1 cellular context compared by ENCODE assay signal in the genomic region with DNA sequence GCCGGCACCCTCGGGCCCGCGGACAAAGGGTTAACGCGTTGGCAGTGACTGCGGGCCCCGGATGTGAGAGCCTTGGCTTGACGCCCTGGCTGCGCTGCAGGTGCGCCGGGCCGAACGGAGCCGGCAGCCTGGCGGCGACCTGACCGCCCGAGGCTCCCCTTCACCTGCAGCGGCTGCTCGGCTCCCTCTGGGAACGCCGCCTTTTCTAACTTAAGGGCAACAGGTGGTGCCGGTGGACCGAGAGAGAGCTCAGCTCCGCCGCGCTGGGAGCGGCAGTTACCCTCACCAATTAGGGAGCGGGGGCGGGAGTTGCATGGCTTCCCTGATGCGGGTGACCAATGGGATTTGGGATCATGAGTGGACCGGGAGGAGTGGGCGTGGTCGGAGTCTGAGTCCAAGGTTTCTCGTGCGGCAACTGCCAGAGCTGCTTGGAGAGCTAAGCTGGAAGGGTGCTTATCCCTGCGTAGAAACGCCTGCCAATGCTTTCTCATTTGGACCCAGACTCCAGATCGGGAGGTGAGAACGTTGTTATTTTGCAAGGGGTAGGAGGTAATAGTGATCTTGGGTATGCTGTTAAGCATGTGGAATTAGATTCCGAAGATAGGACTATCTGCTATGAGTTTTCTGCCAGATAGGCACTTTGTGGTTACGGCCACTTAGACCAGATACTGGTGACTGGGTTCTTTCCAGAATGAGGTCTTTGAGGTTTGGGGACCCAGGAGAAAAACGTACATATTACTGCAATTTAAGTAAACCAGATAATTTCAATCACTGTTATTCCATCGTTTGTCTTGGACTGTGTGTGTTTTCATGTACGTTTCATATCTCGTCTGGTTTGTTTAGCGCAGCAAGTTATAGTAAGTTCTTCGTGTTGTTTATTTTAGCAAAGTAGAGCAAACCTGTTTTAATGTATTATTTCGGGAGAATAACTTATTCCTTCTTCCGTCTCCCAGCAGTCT.
TF ChIP-seq lines count a peak whose summit lies in the region.

TSS of gene ARL4A (plus strand) at position 421 of the 959 bp plus-strand sequence. CDS start 622 bp downstream, outside the sequence.

TF ChIP-seq in HepG2, 621 proteins besides CTCF, POLR2A, EP300 and RAD21 (continued from another document and continues in another):
- TF ChIP-seq ZFP1 (CRISPR knock-in tag; IDR thresholded peaks at IDR 0.05) (no peak), ZNF629 (CRISPR knock-in tag; conservative IDR thresholded peaks at IDR 0.05) (no peak; the same call in 1 of the 2 replicates), CEBPB (IDR thresholded peaks at IDR 0.05; ENCODE audit: borderline replicate concordance, low read depth, low read length) (no peak), RFXANK (CRISPR knock-in tag; IDR thresholded peaks at IDR 0.05) (0 out of 2 replicates have a peak, but pooled peaks have one; percentile 39), ZNF335 (CRISPR knock-in tag; IDR thresholded peaks at IDR 0.05) (peak; percentile 60; the same call in 1 of the 2 replicates), HDAC1 (CRISPR knock-in tag; IDR thresholded peaks at IDR 0.05) (no peak; the same call in 1 of the 2 replicates), CC2D1A (CRISPR knock-in tag; IDR thresholded peaks at IDR 0.05) (no peak), MAFG (CRISPR knock-in tag; IDR thresholded peaks at IDR 0.05) (0 out of 2 replicates have a peak, but pooled peaks have one; percentile 12), MBD4 (IDR thresholded peaks at IDR 0.05; ENCODE audit: borderline replicate concordance, low read length) (no peak), SP140L (CRISPR knock-in tag; IDR thresholded peaks at IDR 0.05; ENCODE audit: borderline replicate concordance) (no peak), IRX3 (CRISPR knock-in tag; IDR thresholded peaks at IDR 0.05; ENCODE audit: borderline replicate concordance, low read depth) (no peak), MED8 (CRISPR knock-in tag; IDR thresholded peaks at IDR 0.05; ENCODE audit: insufficient replicate concordance) (no peak), HES4 (CRISPR knock-in tag; IDR thresholded peaks at IDR 0.05; ENCODE audit: borderline replicate concordance) (peak; percentile 54; the same call in 1 of the 2 replicates), ARHGAP35 (CRISPR knock-in tag; IDR thresholded peaks at IDR 0.05; ENCODE audit: borderline replicate concordance) (no peak), NAIF1 (CRISPR knock-in tag; IDR thresholded peaks at IDR 0.05; ENCODE audit: borderline replicate concordance) (peak; percentile 80; the same call in 1 of the 2 replicates), HOXD1 (CRISPR knock-in tag; IDR thresholded peaks at IDR 0.05) (no peak), ZNF549 (CRISPR knock-in tag; IDR thresholded peaks at IDR 0.05) (no peak), SMAD9 (CRISPR knock-in tag; IDR thresholded peaks at IDR 0.05) (no peak; the same call in 1 of the 2 replicates), RXRB (CRISPR knock-in tag; IDR thresholded peaks at IDR 0.05; ENCODE audit: borderline replicate concordance) (0 out of 2 replicates have a peak, but pooled peaks have one; percentile 24), NFYC (CRISPR knock-in tag; IDR thresholded peaks at IDR 0.05) (peak; percentile 96), GABPB1 (CRISPR knock-in tag; IDR thresholded peaks at IDR 0.05) (peak; percentile 28), KLF12 (CRISPR knock-in tag; IDR thresholded peaks at IDR 0.05; ENCODE audit: borderline replicate concordance) (no peak), KDM5B (CRISPR knock-in tag; IDR thresholded peaks at IDR 0.05; ENCODE audit: borderline replicate concordance) (peak; percentile 63; the same call in 1 of the 2 replicates), TGIF2 (CRISPR knock-in tag; IDR thresholded peaks at IDR 0.05) (peak; percentile 45; the same call in 1 of the 2 replicates), ZNF546 (CRISPR knock-in tag; conservative IDR thresholded peaks at IDR 0.05) (0 out of 2 replicates have a peak, but pooled peaks have one; percentile 68), ZNF781 (CRISPR knock-in tag; IDR thresholded peaks at IDR 0.05; ENCODE audit: borderline replicate concordance, not compliant biosample characterization) (peak; percentile 13), GATA4 (IDR thresholded peaks at IDR 0.05; ENCODE audit: borderline replicate concordance, low read depth) (peak; percentile 51; the same call in 1 of the 2 replicates), REXO4 (CRISPR knock-in tag; IDR thresholded peaks at IDR 0.05; ENCODE audit: borderline replicate concordance) (no peak), NCOA2 (CRISPR knock-in tag; IDR thresholded peaks at IDR 0.05) (no peak), ZGPAT (CRISPR knock-in tag; IDR thresholded peaks at IDR 0.05) (peak; percentile 83; the same call in 1 of the 2 replicates), PRMT3 (CRISPR knock-in tag; IDR thresholded peaks at IDR 0.05; ENCODE audit: borderline replicate concordance, low read depth) (no peak), ZNF530 (CRISPR knock-in tag; IDR thresholded peaks at IDR 0.05; ENCODE audit: low read depth) (no peak), KDM2A (CRISPR knock-in tag; IDR thresholded peaks at IDR 0.05; ENCODE audit: borderline replicate concordance, low read depth) (peak; percentile 73; the same call in 1 of the 2 replicates), ZFP90 (CRISPR knock-in tag; IDR thresholded peaks at IDR 0.05; ENCODE audit: borderline replicate concordance) (0 out of 2 replicates have a peak, but pooled peaks have one; percentile 61), PAWR (CRISPR knock-in tag; IDR thresholded peaks at IDR 0.05; ENCODE audit: borderline replicate concordance) (no peak)
- TF ChIP-seq, protein P1, sequence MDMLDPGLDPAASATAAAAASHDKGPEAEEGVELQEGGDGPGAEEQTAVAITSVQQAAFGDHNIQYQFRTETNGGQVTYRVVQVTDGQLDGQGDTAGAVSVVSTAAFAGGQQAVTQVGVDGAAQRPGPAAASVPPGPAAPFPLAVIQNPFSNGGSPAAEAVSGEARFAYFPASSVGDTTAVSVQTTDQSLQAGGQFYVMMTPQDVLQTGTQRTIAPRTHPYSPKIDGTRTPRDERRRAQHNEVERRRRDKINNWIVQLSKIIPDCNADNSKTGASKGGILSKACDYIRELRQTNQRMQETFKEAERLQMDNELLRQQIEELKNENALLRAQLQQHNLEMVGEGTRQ (IDR thresholded peaks at IDR 0.05; ENCODE audit: low read depth, low read length), result no peak
- TF ChIP-seq, protein P1 (CRISPR knock-in tag; IDR thresholded peaks at IDR 0.05; ENCODE audit: borderline replicate concordance), result no peak
- TF ChIP-seq, protein P2, sequence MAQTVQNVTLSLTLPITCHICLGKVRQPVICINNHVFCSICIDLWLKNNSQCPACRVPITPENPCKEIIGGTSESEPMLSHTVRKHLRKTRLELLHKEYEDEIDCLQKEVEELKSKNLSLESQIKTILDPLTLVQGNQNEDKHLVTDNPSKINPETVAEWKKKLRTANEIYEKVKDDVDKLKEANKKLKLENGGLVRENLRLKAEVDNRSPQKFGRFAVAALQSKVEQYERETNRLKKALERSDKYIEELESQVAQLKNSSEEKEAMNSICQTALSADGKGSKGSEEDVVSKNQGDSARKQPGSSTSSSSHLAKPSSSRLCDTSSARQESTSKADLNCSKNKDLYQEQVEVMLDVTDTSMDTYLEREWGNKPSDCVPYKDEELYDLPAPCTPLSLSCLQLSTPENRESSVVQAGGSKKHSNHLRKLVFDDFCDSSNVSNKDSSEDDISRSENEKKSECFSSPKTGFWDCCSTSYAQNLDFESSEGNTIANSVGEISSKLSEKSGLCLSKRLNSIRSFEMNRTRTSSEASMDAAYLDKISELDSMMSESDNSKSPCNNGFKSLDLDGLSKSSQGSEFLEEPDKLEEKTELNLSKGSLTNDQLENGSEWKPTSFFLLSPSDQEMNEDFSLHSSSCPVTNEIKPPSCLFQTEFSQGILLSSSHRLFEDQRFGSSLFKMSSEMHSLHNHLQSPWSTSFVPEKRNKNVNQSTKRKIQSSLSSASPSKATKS (CRISPR knock-in tag; IDR thresholded peaks at IDR 0.05), result no peak
- TF ChIP-seq, protein P3, sequence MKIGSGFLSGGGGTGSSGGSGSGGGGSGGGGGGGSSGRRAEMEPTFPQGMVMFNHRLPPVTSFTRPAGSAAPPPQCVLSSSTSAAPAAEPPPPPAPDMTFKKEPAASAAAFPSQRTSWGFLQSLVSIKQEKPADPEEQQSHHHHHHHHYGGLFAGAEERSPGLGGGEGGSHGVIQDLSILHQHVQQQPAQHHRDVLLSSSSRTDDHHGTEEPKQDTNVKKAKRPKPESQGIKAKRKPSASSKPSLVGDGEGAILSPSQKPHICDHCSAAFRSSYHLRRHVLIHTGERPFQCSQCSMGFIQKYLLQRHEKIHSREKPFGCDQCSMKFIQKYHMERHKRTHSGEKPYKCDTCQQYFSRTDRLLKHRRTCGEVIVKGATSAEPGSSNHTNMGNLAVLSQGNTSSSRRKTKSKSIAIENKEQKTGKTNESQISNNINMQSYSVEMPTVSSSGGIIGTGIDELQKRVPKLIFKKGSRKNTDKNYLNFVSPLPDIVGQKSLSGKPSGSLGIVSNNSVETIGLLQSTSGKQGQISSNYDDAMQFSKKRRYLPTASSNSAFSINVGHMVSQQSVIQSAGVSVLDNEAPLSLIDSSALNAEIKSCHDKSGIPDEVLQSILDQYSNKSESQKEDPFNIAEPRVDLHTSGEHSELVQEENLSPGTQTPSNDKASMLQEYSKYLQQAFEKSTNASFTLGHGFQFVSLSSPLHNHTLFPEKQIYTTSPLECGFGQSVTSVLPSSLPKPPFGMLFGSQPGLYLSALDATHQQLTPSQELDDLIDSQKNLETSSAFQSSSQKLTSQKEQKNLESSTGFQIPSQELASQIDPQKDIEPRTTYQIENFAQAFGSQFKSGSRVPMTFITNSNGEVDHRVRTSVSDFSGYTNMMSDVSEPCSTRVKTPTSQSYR (CRISPR knock-in tag; IDR thresholded peaks at IDR 0.05; ENCODE audit: borderline replicate concordance), result no peak
- TF ChIP-seq, protein P4, sequence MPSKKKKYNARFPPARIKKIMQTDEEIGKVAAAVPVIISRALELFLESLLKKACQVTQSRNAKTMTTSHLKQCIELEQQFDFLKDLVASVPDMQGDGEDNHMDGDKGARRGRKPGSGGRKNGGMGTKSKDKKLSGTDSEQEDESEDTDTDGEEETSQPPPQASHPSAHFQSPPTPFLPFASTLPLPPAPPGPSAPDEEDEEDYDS (CRISPR knock-in tag; IDR thresholded peaks at IDR 0.05), result peak; percentile 91
- TF ChIP-seq, protein P5, sequence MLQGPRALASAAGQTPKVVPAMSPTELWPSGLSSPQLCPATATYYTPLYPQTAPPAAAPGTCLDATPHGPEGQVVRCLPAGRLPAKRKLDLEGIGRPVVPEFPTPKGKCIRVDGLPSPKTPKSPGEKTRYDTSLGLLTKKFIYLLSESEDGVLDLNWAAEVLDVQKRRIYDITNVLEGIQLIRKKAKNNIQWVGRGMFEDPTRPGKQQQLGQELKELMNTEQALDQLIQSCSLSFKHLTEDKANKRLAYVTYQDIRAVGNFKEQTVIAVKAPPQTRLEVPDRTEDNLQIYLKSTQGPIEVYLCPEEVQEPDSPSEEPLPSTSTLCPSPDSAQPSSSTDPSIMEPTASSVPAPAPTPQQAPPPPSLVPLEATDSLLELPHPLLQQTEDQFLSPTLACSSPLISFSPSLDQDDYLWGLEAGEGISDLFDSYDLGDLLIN (CRISPR knock-in tag; IDR thresholded peaks at IDR 0.05; ENCODE audit: borderline replicate concordance), result 0 out of 2 replicates have a peak, but pooled peaks have one; percentile 28
- TF ChIP-seq, protein P6, sequence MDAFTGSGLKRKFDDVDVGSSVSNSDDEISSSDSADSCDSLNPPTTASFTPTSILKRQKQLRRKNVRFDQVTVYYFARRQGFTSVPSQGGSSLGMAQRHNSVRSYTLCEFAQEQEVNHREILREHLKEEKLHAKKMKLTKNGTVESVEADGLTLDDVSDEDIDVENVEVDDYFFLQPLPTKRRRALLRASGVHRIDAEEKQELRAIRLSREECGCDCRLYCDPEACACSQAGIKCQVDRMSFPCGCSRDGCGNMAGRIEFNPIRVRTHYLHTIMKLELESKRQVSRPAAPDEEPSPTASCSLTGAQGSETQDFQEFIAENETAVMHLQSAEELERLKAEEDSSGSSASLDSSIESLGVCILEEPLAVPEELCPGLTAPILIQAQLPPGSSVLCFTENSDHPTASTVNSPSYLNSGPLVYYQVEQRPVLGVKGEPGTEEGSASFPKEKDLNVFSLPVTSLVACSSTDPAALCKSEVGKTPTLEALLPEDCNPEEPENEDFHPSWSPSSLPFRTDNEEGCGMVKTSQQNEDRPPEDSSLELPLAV (CRISPR knock-in tag; conservative IDR thresholded peaks at IDR 0.05; ENCODE audit: low read depth), result no peak
- TF ChIP-seq, protein P7, sequence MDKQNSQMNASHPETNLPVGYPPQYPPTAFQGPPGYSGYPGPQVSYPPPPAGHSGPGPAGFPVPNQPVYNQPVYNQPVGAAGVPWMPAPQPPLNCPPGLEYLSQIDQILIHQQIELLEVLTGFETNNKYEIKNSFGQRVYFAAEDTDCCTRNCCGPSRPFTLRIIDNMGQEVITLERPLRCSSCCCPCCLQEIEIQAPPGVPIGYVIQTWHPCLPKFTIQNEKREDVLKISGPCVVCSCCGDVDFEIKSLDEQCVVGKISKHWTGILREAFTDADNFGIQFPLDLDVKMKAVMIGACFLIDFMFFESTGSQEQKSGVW (CRISPR knock-in tag; IDR thresholded peaks at IDR 0.05; ENCODE audit: borderline replicate concordance), result no peak
- TF ChIP-seq, protein P8, sequence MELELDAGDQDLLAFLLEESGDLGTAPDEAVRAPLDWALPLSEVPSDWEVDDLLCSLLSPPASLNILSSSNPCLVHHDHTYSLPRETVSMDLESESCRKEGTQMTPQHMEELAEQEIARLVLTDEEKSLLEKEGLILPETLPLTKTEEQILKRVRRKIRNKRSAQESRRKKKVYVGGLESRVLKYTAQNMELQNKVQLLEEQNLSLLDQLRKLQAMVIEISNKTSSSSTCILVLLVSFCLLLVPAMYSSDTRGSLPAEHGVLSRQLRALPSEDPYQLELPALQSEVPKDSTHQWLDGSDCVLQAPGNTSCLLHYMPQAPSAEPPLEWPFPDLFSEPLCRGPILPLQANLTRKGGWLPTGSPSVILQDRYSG (CRISPR knock-in tag; IDR thresholded peaks at IDR 0.05), result no peak
